In the genomic region with DNA sequence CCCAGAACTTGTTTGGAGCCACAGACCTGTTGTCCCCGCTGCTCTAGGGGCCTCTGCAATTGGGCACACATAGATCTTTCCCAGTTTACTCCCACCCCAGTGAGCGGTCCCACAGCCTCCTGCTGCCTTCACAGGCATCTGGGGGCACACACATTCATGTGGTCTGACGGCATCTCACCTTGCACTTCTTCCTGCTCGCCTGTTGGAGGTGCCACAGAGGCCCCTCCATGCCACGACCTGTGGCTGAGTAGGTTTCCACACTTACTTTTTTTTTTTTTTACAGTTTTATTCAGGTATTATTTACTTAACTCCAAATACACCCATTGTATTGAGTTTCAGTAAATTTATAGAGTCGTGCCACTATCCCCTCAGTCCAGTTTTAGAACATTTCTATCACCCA, we compare ENCODE assay signal across 2 cellular contexts.
TF ChIP-seq lines count a peak whose summit lies in the region.

No MANE protein-coding gene starts in this region.

TF ChIP-seq in GM23338, 12 proteins besides CTCF, POLR2A, EP300 and RAD21 (continued from another document):
- TF ChIP-seq, protein P1, sequence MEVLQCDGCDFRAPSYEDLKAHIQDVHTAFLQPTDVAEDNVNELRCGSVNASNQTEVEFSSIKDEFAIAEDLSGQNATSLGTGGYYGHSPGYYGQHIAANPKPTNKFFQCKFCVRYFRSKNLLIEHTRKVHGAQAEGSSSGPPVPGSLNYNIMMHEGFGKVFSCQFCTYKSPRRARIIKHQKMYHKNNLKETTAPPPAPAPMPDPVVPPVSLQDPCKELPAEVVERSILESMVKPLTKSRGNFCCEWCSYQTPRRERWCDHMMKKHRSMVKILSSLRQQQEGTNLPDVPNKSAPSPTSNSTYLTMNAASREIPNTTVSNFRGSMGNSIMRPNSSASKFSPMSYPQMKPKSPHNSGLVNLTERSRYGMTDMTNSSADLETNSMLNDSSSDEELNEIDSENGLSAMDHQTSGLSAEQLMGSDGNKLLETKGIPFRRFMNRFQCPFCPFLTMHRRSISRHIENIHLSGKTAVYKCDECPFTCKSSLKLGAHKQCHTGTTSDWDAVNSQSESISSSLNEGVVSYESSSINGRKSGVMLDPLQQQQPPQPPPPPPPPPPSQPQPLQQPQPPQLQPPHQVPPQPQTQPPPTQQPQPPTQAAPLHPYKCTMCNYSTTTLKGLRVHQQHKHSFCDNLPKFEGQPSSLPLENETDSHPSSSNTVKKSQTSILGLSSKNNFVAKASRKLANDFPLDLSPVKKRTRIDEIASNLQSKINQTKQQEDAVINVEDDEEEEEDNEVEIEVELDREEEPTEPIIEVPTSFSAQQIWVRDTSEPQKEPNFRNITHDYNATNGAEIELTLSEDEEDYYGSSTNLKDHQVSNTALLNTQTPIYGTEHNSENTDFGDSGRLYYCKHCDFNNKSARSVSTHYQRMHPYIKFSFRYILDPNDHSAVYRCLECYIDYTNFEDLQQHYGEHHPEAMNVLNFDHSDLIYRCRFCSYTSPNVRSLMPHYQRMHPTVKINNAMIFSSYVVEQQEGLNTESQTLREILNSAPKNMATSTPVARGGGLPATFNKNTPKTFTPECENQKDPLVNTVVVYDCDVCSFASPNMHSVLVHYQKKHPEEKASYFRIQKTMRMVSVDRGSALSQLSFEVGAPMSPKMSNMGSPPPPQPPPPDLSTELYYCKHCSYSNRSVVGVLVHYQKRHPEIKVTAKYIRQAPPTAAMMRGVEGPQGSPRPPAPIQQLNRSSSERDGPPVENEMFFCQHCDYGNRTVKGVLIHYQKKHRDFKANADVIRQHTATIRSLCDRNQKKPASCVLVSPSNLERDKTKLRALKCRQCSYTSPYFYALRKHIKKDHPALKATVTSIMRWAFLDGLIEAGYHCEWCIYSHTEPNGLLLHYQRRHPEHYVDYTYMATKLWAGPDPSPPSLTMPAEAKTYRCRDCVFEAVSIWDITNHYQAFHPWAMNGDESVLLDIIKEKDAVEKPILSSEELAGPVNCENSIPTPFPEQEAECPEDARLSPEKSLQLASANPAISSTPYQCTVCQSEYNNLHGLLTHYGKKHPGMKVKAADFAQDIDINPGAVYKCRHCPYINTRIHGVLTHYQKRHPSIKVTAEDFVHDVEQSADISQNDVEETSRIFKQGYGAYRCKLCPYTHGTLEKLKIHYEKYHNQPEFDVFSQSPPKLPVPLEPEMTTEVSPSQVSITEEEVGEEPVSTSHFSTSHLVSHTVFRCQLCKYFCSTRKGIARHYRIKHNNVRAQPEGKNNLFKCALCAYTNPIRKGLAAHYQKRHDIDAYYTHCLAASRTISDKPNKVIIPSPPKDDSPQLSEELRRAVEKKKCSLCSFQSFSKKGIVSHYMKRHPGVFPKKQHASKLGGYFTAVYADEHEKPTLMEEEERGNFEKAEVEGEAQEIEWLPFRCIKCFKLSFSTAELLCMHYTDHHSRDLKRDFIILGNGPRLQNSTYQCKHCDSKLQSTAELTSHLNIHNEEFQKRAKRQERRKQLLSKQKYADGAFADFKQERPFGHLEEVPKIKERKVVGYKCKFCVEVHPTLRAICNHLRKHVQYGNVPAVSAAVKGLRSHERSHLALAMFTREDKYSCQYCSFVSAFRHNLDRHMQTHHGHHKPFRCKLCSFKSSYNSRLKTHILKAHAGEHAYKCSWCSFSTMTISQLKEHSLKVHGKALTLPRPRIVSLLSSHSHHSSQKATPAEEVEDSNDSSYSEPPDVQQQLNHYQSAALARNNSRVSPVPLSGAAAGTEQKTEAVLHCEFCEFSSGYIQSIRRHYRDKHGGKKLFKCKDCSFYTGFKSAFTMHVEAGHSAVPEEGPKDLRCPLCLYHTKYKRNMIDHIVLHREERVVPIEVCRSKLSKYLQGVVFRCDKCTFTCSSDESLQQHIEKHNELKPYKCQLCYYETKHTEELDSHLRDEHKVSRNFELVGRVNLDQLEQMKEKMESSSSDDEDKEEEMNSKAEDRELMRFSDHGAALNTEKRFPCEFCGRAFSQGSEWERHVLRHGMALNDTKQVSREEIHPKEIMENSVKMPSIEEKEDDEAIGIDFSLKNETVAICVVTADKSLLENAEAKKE (CRISPR knock-in tag; IDR thresholded peaks at IDR 0.05) = no peak
- TF ChIP-seq, protein P2, sequence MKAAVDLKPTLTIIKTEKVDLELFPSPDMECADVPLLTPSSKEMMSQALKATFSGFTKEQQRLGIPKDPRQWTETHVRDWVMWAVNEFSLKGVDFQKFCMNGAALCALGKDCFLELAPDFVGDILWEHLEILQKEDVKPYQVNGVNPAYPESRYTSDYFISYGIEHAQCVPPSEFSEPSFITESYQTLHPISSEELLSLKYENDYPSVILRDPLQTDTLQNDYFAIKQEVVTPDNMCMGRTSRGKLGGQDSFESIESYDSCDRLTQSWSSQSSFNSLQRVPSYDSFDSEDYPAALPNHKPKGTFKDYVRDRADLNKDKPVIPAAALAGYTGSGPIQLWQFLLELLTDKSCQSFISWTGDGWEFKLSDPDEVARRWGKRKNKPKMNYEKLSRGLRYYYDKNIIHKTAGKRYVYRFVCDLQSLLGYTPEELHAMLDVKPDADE (IDR thresholded peaks at IDR 0.05) = no peak
- TF ChIP-seq ZNF331 (CRISPR knock-in tag; IDR thresholded peaks at IDR 0.05; ENCODE audit: low read depth) = no peak
- TF ChIP-seq ZNF114 (CRISPR knock-in tag; IDR thresholded peaks at IDR 0.05) = no peak
- TF ChIP-seq CREB1 (CRISPR knock-in tag; IDR thresholded peaks at IDR 0.05; ENCODE audit: low read depth) = no peak
- TF ChIP-seq EZH2 (IDR thresholded peaks at IDR 0.05; ENCODE audit: low read depth, unreplicated experiment) = no peak
- no peak for TF ChIP-seq STAT1 (IDR thresholded peaks at IDR 0.05; ENCODE audit: unreplicated experiment)
- TF ChIP-seq, protein P3, sequence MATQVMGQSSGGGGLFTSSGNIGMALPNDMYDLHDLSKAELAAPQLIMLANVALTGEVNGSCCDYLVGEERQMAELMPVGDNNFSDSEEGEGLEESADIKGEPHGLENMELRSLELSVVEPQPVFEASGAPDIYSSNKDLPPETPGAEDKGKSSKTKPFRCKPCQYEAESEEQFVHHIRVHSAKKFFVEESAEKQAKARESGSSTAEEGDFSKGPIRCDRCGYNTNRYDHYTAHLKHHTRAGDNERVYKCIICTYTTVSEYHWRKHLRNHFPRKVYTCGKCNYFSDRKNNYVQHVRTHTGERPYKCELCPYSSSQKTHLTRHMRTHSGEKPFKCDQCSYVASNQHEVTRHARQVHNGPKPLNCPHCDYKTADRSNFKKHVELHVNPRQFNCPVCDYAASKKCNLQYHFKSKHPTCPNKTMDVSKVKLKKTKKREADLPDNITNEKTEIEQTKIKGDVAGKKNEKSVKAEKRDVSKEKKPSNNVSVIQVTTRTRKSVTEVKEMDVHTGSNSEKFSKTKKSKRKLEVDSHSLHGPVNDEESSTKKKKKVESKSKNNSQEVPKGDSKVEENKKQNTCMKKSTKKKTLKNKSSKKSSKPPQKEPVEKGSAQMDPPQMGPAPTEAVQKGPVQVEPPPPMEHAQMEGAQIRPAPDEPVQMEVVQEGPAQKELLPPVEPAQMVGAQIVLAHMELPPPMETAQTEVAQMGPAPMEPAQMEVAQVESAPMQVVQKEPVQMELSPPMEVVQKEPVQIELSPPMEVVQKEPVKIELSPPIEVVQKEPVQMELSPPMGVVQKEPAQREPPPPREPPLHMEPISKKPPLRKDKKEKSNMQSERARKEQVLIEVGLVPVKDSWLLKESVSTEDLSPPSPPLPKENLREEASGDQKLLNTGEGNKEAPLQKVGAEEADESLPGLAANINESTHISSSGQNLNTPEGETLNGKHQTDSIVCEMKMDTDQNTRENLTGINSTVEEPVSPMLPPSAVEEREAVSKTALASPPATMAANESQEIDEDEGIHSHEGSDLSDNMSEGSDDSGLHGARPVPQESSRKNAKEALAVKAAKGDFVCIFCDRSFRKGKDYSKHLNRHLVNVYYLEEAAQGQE (IDR thresholded peaks at IDR 0.05; ENCODE audit: unreplicated experiment) = no peak
- TF ChIP-seq POLR2AphosphoS5 (IDR thresholded peaks at IDR 0.05; ENCODE audit: low read depth) = no peak
TF ChIP-seq in GM23338: peak in this region for 0.

TF ChIP-seq in WTC11, 78 proteins besides CTCF, POLR2A, EP300 and RAD21 (continued from another document):
- TF ChIP-seq EMX1 (CRISPR knock-in tag; IDR thresholded peaks at IDR 0.05) = no peak
- TF ChIP-seq, protein P4, sequence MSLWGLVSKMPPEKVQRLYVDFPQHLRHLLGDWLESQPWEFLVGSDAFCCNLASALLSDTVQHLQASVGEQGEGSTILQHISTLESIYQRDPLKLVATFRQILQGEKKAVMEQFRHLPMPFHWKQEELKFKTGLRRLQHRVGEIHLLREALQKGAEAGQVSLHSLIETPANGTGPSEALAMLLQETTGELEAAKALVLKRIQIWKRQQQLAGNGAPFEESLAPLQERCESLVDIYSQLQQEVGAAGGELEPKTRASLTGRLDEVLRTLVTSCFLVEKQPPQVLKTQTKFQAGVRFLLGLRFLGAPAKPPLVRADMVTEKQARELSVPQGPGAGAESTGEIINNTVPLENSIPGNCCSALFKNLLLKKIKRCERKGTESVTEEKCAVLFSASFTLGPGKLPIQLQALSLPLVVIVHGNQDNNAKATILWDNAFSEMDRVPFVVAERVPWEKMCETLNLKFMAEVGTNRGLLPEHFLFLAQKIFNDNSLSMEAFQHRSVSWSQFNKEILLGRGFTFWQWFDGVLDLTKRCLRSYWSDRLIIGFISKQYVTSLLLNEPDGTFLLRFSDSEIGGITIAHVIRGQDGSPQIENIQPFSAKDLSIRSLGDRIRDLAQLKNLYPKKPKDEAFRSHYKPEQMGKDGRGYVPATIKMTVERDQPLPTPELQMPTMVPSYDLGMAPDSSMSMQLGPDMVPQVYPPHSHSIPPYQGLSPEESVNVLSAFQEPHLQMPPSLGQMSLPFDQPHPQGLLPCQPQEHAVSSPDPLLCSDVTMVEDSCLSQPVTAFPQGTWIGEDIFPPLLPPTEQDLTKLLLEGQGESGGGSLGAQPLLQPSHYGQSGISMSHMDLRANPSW (CRISPR knock-in tag; conservative IDR thresholded peaks at IDR 0.05; ENCODE audit: low read depth) = no peak
